30 cellular contexts compared by ENCODE assay signal in genomic region chr5:154437281-154437965, GRCh38. TPM values are rescaled to one million over a fixed set of nuclear protein-coding genes. Genes with fewer than 3 reads are reported as not detected.
"Had no signal": no experiment of that assay in that cellular context is flagged by ENCODE, and none has a peak within 500 bp of the region (broad histone marks: within the 10 kb centered on the region; RNA-seq: fewer than 3 reads in every experiment).

No MANE protein-coding gene starts in this region.

- H3K9me3 ChIP-seq: adrenal gland, ascending aorta, mucosa of descending colon, right lobe of liver, thoracic aorta, uterus had no signal

- H3K36me3 ChIP-seq: uterus had no signal

- H3K4me1 ChIP-seq: adrenal gland, ascending aorta, right lobe of liver, uterus had no signal

- H3K27ac ChIP-seq: adrenal gland, ascending aorta, right lobe of liver, skin epidermis, thoracic aorta, uterus, WERI-Rb-1 had no signal

- H3K4me3 ChIP-seq: adrenal gland, ascending aorta, mucosa of descending colon, right lobe of liver, skin epidermis, thoracic aorta, uterus had no signal

- H3K27me3 ChIP-seq: adrenal gland, ascending aorta, right lobe of liver, uterus had no signal

- DNase-seq: activated CD4-positive, alpha-beta memory T cell treated with anti-CD3 and anti-CD28 coated beads, Interleukin-2, amount 10 ng/mL, durations not matched to agents 7 days and 5 days; activated CD4-positive, alpha-beta T cell treated with anti-CD3 and anti-CD28 coated beads for 48 hours; activated T-cell treated with anti-CD3 and anti-CD28 coated beads, Interleukin-2, amount 50 U/mL, for 4 hours; adrenal gland; central memory CD4-positive, alpha-beta T cell; dermis blood vessel endothelial cell; effector CD4-positive, alpha-beta T cell; erythroblast; hippocampal formation; left cardiac atrium; left ventricle myocardium superior; mucosa of descending colon; right lobe of liver; stimulated activated CD4-positive, alpha-beta T cell treated with anti-CD3 and anti-CD28 coated beads, Interleukin-12 subunit alpha, Interleukin-12 subunit beta, amount 100 ng/mL, for 4 hours; stimulated activated CD4-positive, alpha-beta T cell treated with anti-CD3 and anti-CD28 coated beads, Interleukin-4, amount 100 ng/mL, for 1 hour; T-helper 1 cell; uterus; WERI-Rb-1 had no signal

RNA-seq across cellular contexts. Expression of gene HAND1, which starts 40.6 kb away (rescaled TPM):
- total RNA-seq: activated CD4-positive, alpha-beta memory T cell treated with anti-CD3 and anti-CD28 coated beads, Interleukin-2, amount 10 ng/mL, durations not matched to agents 7 days and 5 days; activated T-cell treated with anti-CD3 and anti-CD28 coated beads, Interleukin-2, amount 50 U/mL, for 4 hours; activated T-helper 17 cell treated with anti-CD3 and anti-CD28 coated beads, Interleukin-2, amount 50 U/mL, for 72 hours; ascending aorta; dermis blood vessel endothelial cell; fibroblast of lung; fibroblast of villous mesenchyme; lung microvascular endothelial cell; mesenteric fat pad; osteoblast; posterior vena cava; right lobe of liver; subcutaneous adipose tissue; thoracic aorta had no signal
- polyA plus RNA-seq: fibroblast of lung, keratinocyte had no signal
